Comparison of ENCODE assay signal across 19 cellular contexts in the genomic region with DNA sequence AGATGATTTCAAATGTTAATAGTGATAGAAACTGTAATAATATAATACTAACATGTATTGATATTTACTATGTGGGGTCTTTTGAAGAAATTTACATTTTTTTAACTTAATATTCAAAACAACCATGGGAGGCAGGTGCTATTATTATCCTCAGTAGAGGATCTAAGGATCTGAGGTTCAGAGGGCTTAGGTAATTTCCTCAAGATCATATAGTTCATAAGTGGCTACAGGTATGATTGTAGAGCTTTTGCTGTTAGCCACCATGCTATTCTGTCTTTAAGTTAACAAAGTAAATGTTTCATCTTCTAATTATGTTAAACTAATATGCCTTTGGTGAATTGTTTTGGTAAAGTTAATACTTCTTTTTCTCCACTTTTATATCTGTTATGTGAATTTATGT.
DNase-seq lines count a peak whose midpoint lies in the region; ATAC-seq, FAIRE-seq and TF ChIP-seq lines count a peak whose summit lies in the region.
"Had no signal": no experiment of that assay in that cellular context is flagged by ENCODE, and none has a peak within 500 bp of the region (broad histone marks: within the 10 kb centered on the region; RNA-seq: fewer than 3 reads in every experiment).

No MANE protein-coding gene starts in this region.

- H3K4me3 ChIP-seq in pancreas: no peak overlapping the region
- H3K4me3 ChIP-seq: BLaER1 treated with 17β-estradiol and CSF1 and Interleukin-3, amounts not matched to agents 10 nM and 100 nM; GM23248; HAP-1 had no signal

- peaks cover 43% of the 10 kb centered on the region for H3K36me3 Mint-ChIP-seq in T-helper 2 cell treated with Interferon-gamma antibody and Interleukin-4, amounts not matched to agents 5 μg/mL and 100 μg/mL, for 36 hours (ENCODE audit: low read depth)
- peaks cover 18% of the 10 kb centered on the region for H3K36me3 Mint-ChIP-seq in activated naive CD8-positive, alpha-beta T cell
- H3K36me3 Mint-ChIP-seq in activated naive CD8-positive, alpha-beta T cell treated with anti-CD3 and anti-CD28 coated beads for 36 hours: peaks cover 39% of the 10 kb centered on the region
- peaks cover 5% of the 10 kb centered on the region for H3K36me3 Mint-ChIP-seq in T-helper 17 cell (ENCODE audit: low read depth)

- peaks cover 3% of the 10 kb centered on the region for H3K9me3 Mint-ChIP-seq in T-helper 2 cell treated with Interferon-gamma antibody and Interleukin-4, amounts not matched to agents 5 μg/mL and 100 μg/mL, for 36 hours
- H3K9me3 Mint-ChIP-seq in activated naive CD8-positive, alpha-beta T cell (ENCODE audit: low read depth): no peaks in the 10 kb centered on the region
- peaks cover 12% of the 10 kb centered on the region for H3K9me3 Mint-ChIP-seq in activated naive CD8-positive, alpha-beta T cell treated with anti-CD3 and anti-CD28 coated beads for 36 hours

- H3K4me1 Mint-ChIP-seq in T-helper 2 cell treated with Interferon-gamma antibody and Interleukin-4, amounts not matched to agents 5 μg/mL and 100 μg/mL, for 36 hours (ENCODE audit: low read depth): peaks cover 49% of the 10 kb centered on the region
- peaks cover 66% of the 10 kb centered on the region for H3K4me1 Mint-ChIP-seq in activated naive CD8-positive, alpha-beta T cell (ENCODE audit: low read depth)
- H3K4me1 Mint-ChIP-seq in activated naive CD8-positive, alpha-beta T cell treated with anti-CD3 and anti-CD28 coated beads for 36 hours: peaks cover 50% of the 10 kb centered on the region
- H3K4me1 Mint-ChIP-seq in T-helper 17 cell: peaks cover 40% of the 10 kb centered on the region

- H3K27me3 Mint-ChIP-seq in T-helper 2 cell treated with Interferon-gamma antibody and Interleukin-4, amounts not matched to agents 5 μg/mL and 100 μg/mL, for 36 hours (ENCODE audit: low read depth): no peaks in the 10 kb centered on the region
- H3K27me3 Mint-ChIP-seq in activated naive CD8-positive, alpha-beta T cell: no peaks in the 10 kb centered on the region
- no peaks in the 10 kb centered on the region for H3K27me3 Mint-ChIP-seq in activated naive CD8-positive, alpha-beta T cell treated with anti-CD3 and anti-CD28 coated beads for 36 hours
- H3K27me3 Mint-ChIP-seq in T-helper 17 cell: no peaks in the 10 kb centered on the region

- intact Hi-C loops in pancreas (cut with DNase I): no loop called here

- no peaks in the 10 kb centered on the region for H3K27me3 ChIP-seq in pancreas
- H3K27me3 ChIP-seq: BLaER1 treated with 17β-estradiol and CSF1 and Interleukin-3, amounts not matched to agents 10 nM and 100 nM had no signal

- H3K36me3 ChIP-seq in pancreas: no peaks in the 10 kb centered on the region
- H3K36me3 ChIP-seq: HAP-1 had no signal

- DNase-seq in T-helper 2 cell treated with Interferon-gamma antibody and Interleukin-4, amounts not matched to agents 5 μg/mL and 100 μg/mL, for 36 hours (ENCODE audit: low spot score): no peak
- DNase-seq in T-helper 2 cell: no peak
- DNase-seq in activated naive CD8-positive, alpha-beta T cell treated with anti-CD3 and anti-CD28 coated beads for 36 hours: no peak
- no peak for DNase-seq in T-helper 17 cell
- no peak for DNase-seq in pancreas
- DNase-seq in AG08395 (ENCODE audit: low spot score): no peak
- DNase-seq: 8988T, DMS153, DMS79, GDM1, GM23248 had no signal

- peak overlapping the region; percentile 9 for H3K4me3 Mint-ChIP-seq in T-helper 2 cell treated with Interferon-gamma antibody and Interleukin-4, amounts not matched to agents 5 μg/mL and 100 μg/mL, for 36 hours
- no peak overlapping the region for H3K4me3 Mint-ChIP-seq in activated naive CD8-positive, alpha-beta T cell
- H3K4me3 Mint-ChIP-seq in activated naive CD8-positive, alpha-beta T cell treated with anti-CD3 and anti-CD28 coated beads for 36 hours: no peak overlapping the region
- H3K4me3 Mint-ChIP-seq in T-helper 17 cell: no peak overlapping the region
- H3K4me3 Mint-ChIP-seq: B cell had no signal

- H3K9me3 ChIP-seq in T-helper 17 cell (ENCODE audit: control insufficient read depth, low read length, poor library complexity, severe bottlenecking): no peaks in the 10 kb centered on the region
- no peaks in the 10 kb centered on the region for H3K9me3 ChIP-seq in pancreas
- H3K9me3 ChIP-seq: BLaER1 treated with 17β-estradiol and CSF1 and Interleukin-3, amounts not matched to agents 10 nM and 100 nM; HAP-1 had no signal

- FAIRE-seq in pancreas (lab: Jason Lieb, UNC): peak; percentile 56
- FAIRE-seq: GM12892, GM18507 had no signal

- H3K4me1 ChIP-seq in pancreas: no peaks in the 10 kb centered on the region
- H3K4me1 ChIP-seq: HAP-1 had no signal

- no peak overlapping the region for H3K27ac ChIP-seq in pancreas
- H3K27ac ChIP-seq: BLaER1 treated with 17β-estradiol and CSF1 and Interleukin-3, amounts not matched to agents 10 nM and 100 nM; GM23248; HL-60 had no signal

- ATAC-seq in T-helper 17 cell (peak; percentile 40), pancreas (no peak), HG03045 (IDR thresholded peaks at IDR 0.05; ENCODE audit: unreplicated experiment) (no peak)

- TF ChIP-seq CTCF in pancreas (IDR thresholded peaks at IDR 0.05): no peak

- no peak overlapping the region for H3K27ac Mint-ChIP-seq in T-helper 2 cell treated with Interferon-gamma antibody and Interleukin-4, amounts not matched to agents 5 μg/mL and 100 μg/mL, for 36 hours
- peak overlapping the region; percentile 91 for H3K27ac Mint-ChIP-seq in activated naive CD8-positive, alpha-beta T cell
- no peak overlapping the region for H3K27ac Mint-ChIP-seq in activated naive CD8-positive, alpha-beta T cell treated with anti-CD3 and anti-CD28 coated beads for 36 hours
- H3K27ac Mint-ChIP-seq in T-helper 17 cell: peak overlapping the region; percentile 27
- H3K27ac Mint-ChIP-seq: B cell had no signal

Comparison
In these comparisons a context has a peak if more than half of its experiments do, and no peak if none do; other contexts are left out.
1. H3K27ac Mint-ChIP-seq: peak in activated naive CD8-positive, alpha-beta T cell (single experiment) and T-helper 17 cell (single experiment); none in T-helper 2 cell treated with Interferon-gamma antibody and Interleukin-4, amounts not matched to agents 5 μg/mL and 100 μg/mL, for 36 hours (single experiment) and activated naive CD8-positive, alpha-beta T cell treated with anti-CD3 and anti-CD28 coated beads for 36 hours (single experiment).